8 cellular contexts compared by ENCODE assay signal in the genomic region with DNA sequence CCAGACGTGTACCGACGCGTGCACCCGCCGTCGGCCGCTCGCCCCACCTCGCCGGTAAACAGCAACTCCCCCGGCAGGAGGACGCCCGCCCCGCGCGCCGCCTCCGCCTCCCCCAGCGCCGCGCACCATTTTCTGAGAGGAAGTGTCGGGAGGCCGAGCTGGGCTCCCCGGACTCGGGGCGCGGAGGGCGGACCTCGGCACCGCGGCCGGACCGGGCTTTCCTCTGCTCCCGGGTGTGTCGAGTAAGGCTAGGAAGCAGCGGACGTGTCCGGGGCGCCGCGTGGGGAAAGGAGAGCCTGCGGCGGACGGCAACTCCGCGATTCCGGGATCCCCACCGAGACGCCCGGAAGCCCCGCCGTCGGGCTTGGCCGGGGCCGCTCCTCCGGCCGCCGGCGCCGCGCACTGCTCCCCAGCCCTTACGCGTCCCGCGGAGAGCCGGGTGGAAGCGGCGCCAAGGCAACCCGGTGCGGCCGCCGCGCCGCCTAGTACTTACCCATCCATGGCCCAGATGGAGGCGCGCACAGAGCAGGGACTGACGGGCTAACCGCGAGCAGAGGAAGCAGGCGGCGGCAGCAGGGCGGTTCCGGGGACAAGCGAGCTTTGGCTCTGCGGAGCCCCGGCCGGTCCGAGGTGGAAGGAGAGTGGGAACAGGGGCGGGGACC. TPM values are rescaled to one million over a fixed set of nuclear protein-coding genes. Genes with fewer than 3 reads are reported as not detected.
DNase-seq lines count a peak whose midpoint lies in the region; TF ChIP-seq lines count a peak whose summit lies in the region.

A gene with protein sequence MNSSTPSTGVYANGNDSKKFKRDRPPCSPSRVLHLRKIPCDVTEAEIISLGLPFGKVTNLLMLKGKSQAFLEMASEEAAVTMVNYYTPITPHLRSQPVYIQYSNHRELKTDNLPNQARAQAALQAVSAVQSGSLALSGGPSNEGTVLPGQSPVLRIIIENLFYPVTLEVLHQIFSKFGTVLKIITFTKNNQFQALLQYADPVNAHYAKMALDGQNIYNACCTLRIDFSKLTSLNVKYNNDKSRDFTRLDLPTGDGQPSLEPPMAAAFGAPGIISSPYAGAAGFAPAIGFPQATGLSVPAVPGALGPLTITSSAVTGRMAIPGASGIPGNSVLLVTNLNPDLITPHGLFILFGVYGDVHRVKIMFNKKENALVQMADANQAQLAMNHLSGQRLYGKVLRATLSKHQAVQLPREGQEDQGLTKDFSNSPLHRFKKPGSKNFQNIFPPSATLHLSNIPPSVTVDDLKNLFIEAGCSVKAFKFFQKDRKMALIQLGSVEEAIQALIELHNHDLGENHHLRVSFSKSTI (minus strand): TSS at position 643 of the 662 bp plus-strand sequence. CDS start 35,754 bp downstream, outside the sequence.

- H3K27ac ChIP-seq in angular gyrus (ENCODE audit: low read depth, low read length) (peak within 1 kb of the TSS; percentile 85), right atrium auricular region (peak within 1 kb of the TSS; percentile 97 to 100)

- peak within 1 kb of the TSS; percentile 92 for H2AFZ ChIP-seq in Loucy (ENCODE audit: low read length)

- no peaks in the 10 kb centered on the region for H3F3A ChIP-seq in Loucy (ENCODE audit: low read depth)

- H3K9ac ChIP-seq in Loucy (ENCODE audit: low read depth, low read length, poor library complexity, severe bottlenecking), result peak within 1 kb of the TSS; percentile 98

- H3K36me3 ChIP-seq in Loucy (ENCODE audit: insufficient read depth, low read length) (no peaks in the 10 kb centered on the region), right atrium auricular region (no peaks in the 10 kb centered on the region)

- peaks cover 44% of the 10 kb centered on the region for H3K4me1 ChIP-seq in Loucy (ENCODE audit: insufficient read depth, low read length, poor library complexity, severe bottlenecking)
- no peaks in the 10 kb centered on the region for H3K4me1 ChIP-seq in right atrium auricular region

- H4K20me1 ChIP-seq in Loucy (ENCODE audit: insufficient read depth, low read length, poor library complexity, severe bottlenecking), result peaks cover 40% of the 10 kb centered on the region

- no peak for TF ChIP-seq CTCF in Loucy (conservative IDR thresholded peaks at IDR 0.05; ENCODE audit: low read length)
- TF ChIP-seq CTCF in right atrium auricular region (IDR thresholded peaks at IDR 0.05), result no peak

- intact Hi-C loops in T-helper 1 cell treated with Interleukin-12 subunit alpha and Interleukin-12 subunit beta and Interleukin-4 antibody, amounts not matched to agents 30 ng/mL and 1 ng/mL, for 36 hours (cut with micrococcal nuclease), result loop anchor here (1.0 to 5.0 kb wide), 16 partner anchors 16 to 1079 kb away; partner anchors contain the start of genes C9orf43, DNAJC25, FKBP15 and KIAA1958

- H3K4me2 ChIP-seq in Loucy (ENCODE audit: low read depth, low read length, poor library complexity, severe bottlenecking), result peak within 1 kb of the TSS; percentile 92

- no peaks in the 10 kb centered on the region for H3K9me2 ChIP-seq in Loucy (replicated peaks; ENCODE audit: low read depth, low read length)

- peaks cover 48% of the 10 kb centered on the region for H3K79me2 ChIP-seq in Loucy (ENCODE audit: insufficient read depth, low read length)

- H3K4me3 ChIP-seq in Loucy (ENCODE audit: low read length, poor library complexity, severe bottlenecking), result peak within 1 kb of the TSS; percentile 82
- peak within 1 kb of the TSS; percentile 82 to 100 for H3K4me3 ChIP-seq in right atrium auricular region

- DNase-seq in GM03348 (ENCODE audit: low spot score), result peak; percentile 84
- peak; percentile 72 for DNase-seq in H4 (ENCODE audit: low spot score)
- peak; percentile 76 for DNase-seq in right atrium auricular region (ENCODE audit: low spot score)
- DNase-seq in renal cortical epithelial cell (ENCODE audit: low read depth), result peak; percentile 41
- DNase-seq in GOT3 (lab: John Stamatoyannopoulos, UW), result no peak

- H3K9me3 ChIP-seq in Loucy (ENCODE audit: insufficient read depth, low read depth, low read length) (no peaks in the 10 kb centered on the region), right atrium auricular region (no peaks in the 10 kb centered on the region)

- H3K27me3 ChIP-seq in Loucy (ENCODE audit: insufficient read depth, low read length, poor library complexity, severe bottlenecking) (no peaks in the 10 kb centered on the region), right atrium auricular region (no peaks in the 10 kb centered on the region)

RNA-seq across cellular contexts. Expression of the gene that starts here (rescaled TPM):
- total RNA-seq in H4 (2014; rRNA removed; shearing (Covaris generic)), result 21.0 and 30.8 TPM in 2 replicates
- 149 and 158 TPM in 2 replicates for total RNA-seq in T-helper 1 cell treated with Interleukin-12 subunit alpha and Interleukin-12 subunit beta and Interleukin-4 antibody, amounts not matched to agents 30 ng/mL and 1 ng/mL, for 36 hours
- 10 to 100 TPM; 11.6 to 18.2 TPM for total RNA-seq in right atrium auricular region
- 111 and 133 TPM in 2 replicates for total RNA-seq in renal cortical epithelial cell
